7 cellular contexts compared by ENCODE assay signal in genomic region chr16:29284746-29285145, GRCh38.
DNase-seq lines count a peak whose midpoint lies in the region; ATAC-seq, FAIRE-seq and TF ChIP-seq lines count a peak whose summit lies in the region.
"Not testable (repeated sequence)": the region's sequence is repeated elsewhere in the genome, so short reads cannot be mapped to it uniquely, and the experiment has no call there.

No MANE protein-coding gene starts in this region.

- not testable (repeated sequence) for FAIRE-seq in kidney (lab: Jason Lieb, UNC)

- peaks cover 21% of the 10 kb centered on the region; the same call in 2 of the 3 replicates for H3K36me3 Mint-ChIP-seq in GM23338 (ENCODE audit: low read depth)
- H3K36me3 Mint-ChIP-seq in activated T-cell treated with anti-CD3 and anti-CD28 coated beads, Interleukin-2, amount 50 U/mL, for 72 hours (ENCODE audit: insufficient read depth in 2 of 2) = not testable (repeated sequence)
- H3K36me3 Mint-ChIP-seq in nephron progenitor cell (ENCODE audit: low read depth) = peaks cover 12% of the 10 kb centered on the region

- H3K27ac Mint-ChIP-seq in GM23338 = peak overlapping the region; percentile 48
- not testable (repeated sequence) for H3K27ac Mint-ChIP-seq in activated T-cell treated with anti-CD3 and anti-CD28 coated beads, Interleukin-2, amount 50 U/mL, for 72 hours
- peak overlapping the region; percentile 87 for H3K27ac Mint-ChIP-seq in nephron progenitor cell

- intact Hi-C loops in mammary epithelial cell (cut with micrococcal nuclease); kidney (cut with DNase I); sciatic nerve (cut with DNase I): not testable (repeated sequence)

- TF ChIP-seq CTCF in GM23338 (conservative IDR thresholded peaks at IDR 0.05; ENCODE audit: low read depth in 2 of 2); mammary epithelial cell (conservative IDR thresholded peaks at IDR 0.05 in 1 of 2, IDR thresholded peaks at IDR 0.05 in 1 of 2; ENCODE audit: extremely low read depth in 1 of 2, insufficient read depth in 1 of 2, low read depth in 1 of 2, low read length in 2 of 2); kidney (IDR thresholded peaks at IDR 0.05; ENCODE audit: borderline replicate concordance, extremely low read depth, insufficient read depth); nephron progenitor cell (IDR thresholded peaks at IDR 0.05): not testable (repeated sequence)

- H3K79me2 ChIP-seq in GM23338 (replicated peaks; ENCODE audit: insufficient read depth); mammary epithelial cell (ENCODE audit: insufficient read depth, low read length): not testable (repeated sequence)

- H3K36me3 ChIP-seq in GM23338 (ENCODE audit: insufficient read depth); SJSA1; mammary epithelial cell (ENCODE audit: insufficient read depth, low read length); kidney (ENCODE audit: control insufficient read depth in 1 of 2, insufficient read depth in 2 of 2, low read length in 2 of 2): not testable (repeated sequence)

- not testable (repeated sequence) for BruUV-seq in mammary epithelial cell (replicated peaks; lab: Mats Ljungman, UMichigan)

- not testable (repeated sequence) for H3F3A ChIP-seq in GM23338 (replicated peaks; ENCODE audit: low read depth)

- WGBS in mammary epithelial cell (ENCODE audit: low coverage, missing lambda C conversion rate) = 60% methylated on average over 5 of the region's 6 CpGs

- H3K27ac ChIP-seq in GM23338 (ENCODE audit: low read depth) (peak overlapping the region; percentile 97; the same call in 1 of the 2 replicates), SJSA1 (peak overlapping the region; percentile 25; the same call in 1 of the 2 replicates)
- H3K27ac ChIP-seq in mammary epithelial cell (ENCODE audit: insufficient read depth, low read depth, low read length); kidney (ENCODE audit: low read depth in 2 of 2, low read length in 2 of 2): not testable (repeated sequence)

- H3K4me2 ChIP-seq in GM23338 (peak overlapping the region; percentile 77), mammary epithelial cell (ENCODE audit: insufficient read depth, low read depth, low read length) (peak overlapping the region; percentile 26)

- H3K9ac ChIP-seq in mammary epithelial cell (ENCODE audit: insufficient read depth, low read length) = not testable (repeated sequence)
- H3K9ac ChIP-seq in kidney (ENCODE audit: low read length in 2 of 2) = peak overlapping the region in 1 of 2 donors; percentile 12

- ATAC-seq in GM23338 = peak; percentile 48
- ATAC-seq in activated T-cell treated with anti-CD3 and anti-CD28 coated beads, Interleukin-2, amount 50 U/mL, for 72 hours (replicated peaks in 1 of 2) = peak; percentile 56 to 58
- peak; percentile 1 for ATAC-seq in sciatic nerve

- in situ Hi-C loops in mammary epithelial cell (cut with MboI; ENCODE audit: low sequenced_read_pairs in 2 of 2) = not testable (repeated sequence)

- dilution Hi-C loops in mammary epithelial cell (cut with HindIII; ENCODE audit: low sequenced_read_pairs) = not testable (repeated sequence)

- peaks cover 17% of the 10 kb centered on the region for H3K4me1 ChIP-seq in GM23338 (ENCODE audit: insufficient read depth)
- peaks cover 22% of the 10 kb centered on the region for H3K4me1 ChIP-seq in SJSA1 (replicated peaks)
- H3K4me1 ChIP-seq in mammary epithelial cell (ENCODE audit: insufficient read depth, low read length); kidney (ENCODE audit: control insufficient read depth in 1 of 2, insufficient read depth in 1 of 2, low read depth in 1 of 2, low read length in 2 of 2): not testable (repeated sequence)

- peak overlapping the region; percentile 51 for H3K4me3 Mint-ChIP-seq in GM23338
- H3K4me3 Mint-ChIP-seq in activated T-cell treated with anti-CD3 and anti-CD28 coated beads, Interleukin-2, amount 50 U/mL, for 72 hours = peak overlapping the region; percentile 58 to 61
- H3K4me3 Mint-ChIP-seq in nephron progenitor cell = peak overlapping the region; percentile 62

- not testable (repeated sequence) for H3K27me3 Mint-ChIP-seq in GM23338 (ENCODE audit: insufficient read depth, low read depth, poor library complexity); activated T-cell treated with anti-CD3 and anti-CD28 coated beads, Interleukin-2, amount 50 U/mL, for 72 hours (ENCODE audit: low read depth); nephron progenitor cell (ENCODE audit: low read depth, poor library complexity)

- H3K9me3 ChIP-seq in SJSA1 (replicated peaks); mammary epithelial cell (replicated peaks; ENCODE audit: insufficient read depth, low read length); kidney (ENCODE audit: control insufficient read depth in 1 of 2, low read length in 2 of 2): not testable (repeated sequence)

- peaks cover 27% of the 10 kb centered on the region for H3K4me1 Mint-ChIP-seq in GM23338
- peaks cover 13% of the 10 kb centered on the region for H3K4me1 Mint-ChIP-seq in activated T-cell treated with anti-CD3 and anti-CD28 coated beads, Interleukin-2, amount 50 U/mL, for 72 hours (ENCODE audit: low read depth)
- peaks cover 46% of the 10 kb centered on the region for H3K4me1 Mint-ChIP-seq in nephron progenitor cell

- H3K4me3 ChIP-seq in GM23338 (peak overlapping the region; percentile 44), mammary epithelial cell (replicated peaks in 1 of 3; ENCODE audit: insufficient read depth in 1 of 3, low read depth in 2 of 3, low read length in 3 of 3) (peak overlapping the region in 1 of 3 experiments; percentile 10)
- not testable (repeated sequence) for H3K4me3 ChIP-seq in SJSA1; kidney (ENCODE audit: low read length in 2 of 2)

- H3K9me2 ChIP-seq in GM23338 (ENCODE audit: insufficient read depth) = not testable (repeated sequence)

- CTCF ChIA-PET in mammary epithelial cell (lab: Charles Lee; ENCODE audit: low non-redundant PET) = not testable (repeated sequence)

- DNase-seq in GM23338 (ENCODE audit: low spot score); activated T-cell treated with anti-CD3 and anti-CD28 coated beads, Interleukin-2, amount 50 U/mL, for 72 hours; mammary epithelial cell; nephron progenitor cell; sciatic nerve (ENCODE audit: low spot score): not testable (repeated sequence)
- peak in 1 of 2 experiments; percentile 21 for DNase-seq in SJSA1 (ENCODE audit: low read depth in 1 of 2, low spot score in 2 of 2)
- DNase-seq in kidney = peak; percentile 19

- not testable (repeated sequence) for H4K20me1 ChIP-seq in GM23338 (replicated peaks; ENCODE audit: insufficient read depth); mammary epithelial cell (ENCODE audit: insufficient read depth, low read length)

- not testable (repeated sequence) for H2AFZ ChIP-seq in GM23338
- peak overlapping the region; percentile 36 for H2AFZ ChIP-seq in mammary epithelial cell (ENCODE audit: low read depth, low read length)

- H3K9me3 Mint-ChIP-seq in GM23338 (peaks cover 31% of the 10 kb centered on the region), nephron progenitor cell (peaks cover 29% of the 10 kb centered on the region)
- not testable (repeated sequence) for H3K9me3 Mint-ChIP-seq in activated T-cell treated with anti-CD3 and anti-CD28 coated beads, Interleukin-2, amount 50 U/mL, for 72 hours

- not testable (repeated sequence) for H3K27me3 ChIP-seq in GM23338 (ENCODE audit: insufficient read depth); SJSA1 (replicated peaks); mammary epithelial cell (ENCODE audit: insufficient read depth, low read length)

Comparison
In these comparisons a context has a peak if more than half of its experiments do, and no peak if none do; other contexts are left out.
1. ATAC-seq: peak in every context shown above with its lines; median percentile 57 in activated T-cell treated with anti-CD3 and anti-CD28 coated beads, Interleukin-2, amount 50 U/mL, for 72 hours; 48 in GM23338; 1 in sciatic nerve.